15 cellular contexts compared by ENCODE assay signal in the genomic region with DNA sequence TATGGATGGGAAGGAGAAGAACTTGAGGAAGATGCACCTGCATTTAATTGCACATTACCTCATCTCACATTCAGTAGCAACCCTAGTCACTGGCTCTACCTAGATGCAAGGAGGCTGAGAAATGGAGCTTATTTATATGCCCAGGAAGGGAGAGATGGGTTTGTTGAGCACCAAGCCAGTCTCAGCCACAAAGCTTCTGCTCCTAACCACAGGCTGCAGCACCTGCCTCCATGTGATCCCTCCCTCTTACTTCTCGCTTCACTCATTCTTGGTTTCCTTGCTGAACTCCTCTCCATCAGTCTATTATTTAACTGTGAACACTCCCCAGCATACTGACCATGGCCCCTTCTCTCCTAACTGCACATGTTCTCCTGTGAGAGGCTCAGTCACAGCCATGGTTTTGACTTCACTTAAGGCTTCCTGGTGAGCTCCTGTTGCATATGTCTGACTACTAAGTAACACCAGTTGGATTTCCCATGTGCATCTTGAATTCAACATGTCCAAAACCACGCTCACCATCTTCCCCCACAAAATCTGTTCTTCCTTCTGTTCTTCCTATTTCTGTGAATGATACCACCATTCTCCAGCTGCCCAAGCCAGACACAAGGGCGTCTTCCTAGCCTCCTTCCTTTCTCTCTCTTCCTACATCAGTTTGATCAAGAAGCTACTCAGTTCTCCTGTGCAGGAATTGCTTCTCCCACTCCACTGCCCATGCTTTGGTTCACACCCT.
DNase-seq lines count a peak whose midpoint lies in the region; ATAC-seq lines count a peak whose summit lies in the region.
"Had no signal": no experiment of that assay in that cellular context is flagged by ENCODE, and none has a peak within 500 bp of the region (broad histone marks: within the 10 kb centered on the region; RNA-seq: fewer than 3 reads in every experiment).

No MANE protein-coding gene starts in this region.

- POLR2A ChIA-PET in naive thymus-derived CD8-positive, alpha-beta T cell (lab: Charles Lee), result interaction anchor here (0.6 to 2.9 kb wide), 12 partner anchors 9 to 1348 kb away, joined by 3 to 17 read pairs (median 3); a partner anchor contains a TSS

- peaks cover 22% of the 10 kb centered on the region for H3K9me3 Mint-ChIP-seq in activated T-cell treated with anti-CD3 and anti-CD28 coated beads, Interleukin-2, amount 50 U/mL, for 4 hours
- H3K9me3 Mint-ChIP-seq in naive thymus-derived CD8-positive, alpha-beta T cell, result peaks cover 7 to 42% (median 21%) of the 10 kb centered on the region in 9 donors

- H3K27ac Mint-ChIP-seq in naive thymus-derived CD8-positive, alpha-beta T cell, result peak overlapping the region; percentile 44 to 85 (median 77)
- H3K27ac Mint-ChIP-seq: memory B cell had no signal

- H3K4me3 Mint-ChIP-seq in activated T-cell treated with anti-CD3 and anti-CD28 coated beads, Interleukin-2, amount 50 U/mL, for 4 hours, result peak overlapping the region; percentile 16
- H3K4me3 Mint-ChIP-seq in naive thymus-derived CD8-positive, alpha-beta T cell, result peak overlapping the region in 9 of 10 donors; percentile 36 to 73 (median 55)
- H3K4me3 Mint-ChIP-seq: memory B cell had no signal

- no peak for DNase-seq in activated T-cell treated with anti-CD3 and anti-CD28 coated beads, Interleukin-2, amount 50 U/mL, for 4 hours
- no peak for DNase-seq in activated T-cell treated with anti-CD3 and anti-CD28 coated beads, Interleukin-2, amount 50 U/mL, for 48 hours
- DNase-seq in naive thymus-derived CD8-positive, alpha-beta T cell, result peak in 6 of 10 donors; percentile 21 to 64 (median 44)
- DNase-seq in NCI-H2081 (lab: John Stamatoyannopoulos, UW), result no peak
- no peak for DNase-seq in NCI-H1930 (lab: John Stamatoyannopoulos, UW)
- DNase-seq: ACHN; NCI-H1105; NCI-H69; SHP77; stimulated activated CD4-positive, alpha-beta T cell treated with anti-CD3 and anti-CD28 coated beads, Interleukin-15, amount 100 ng/mL, for 24 hours; stimulated activated CD8-positive, alpha-beta memory T cell treated with anti-CD3 and anti-CD28 coated beads, Interleukin-4, amount 100 ng/mL, for 48 hours had no signal

- H3K4me1 Mint-ChIP-seq in activated T-cell treated with anti-CD3 and anti-CD28 coated beads, Interleukin-2, amount 50 U/mL, for 4 hours (ENCODE audit: low read depth), result peaks cover 52% of the 10 kb centered on the region
- peaks cover 26 to 59% (median 45%) of the 10 kb centered on the region in 4 donors for H3K4me1 Mint-ChIP-seq in naive thymus-derived CD8-positive, alpha-beta T cell

- H3K36me3 Mint-ChIP-seq in activated T-cell treated with anti-CD3 and anti-CD28 coated beads, Interleukin-2, amount 50 U/mL, for 4 hours (ENCODE audit: insufficient read depth), result peaks cover 36% of the 10 kb centered on the region
- peaks cover 31 to 67% (median 48%) of the 10 kb centered on the region in 3 donors for H3K36me3 Mint-ChIP-seq in naive thymus-derived CD8-positive, alpha-beta T cell

- ATAC-seq in activated T-cell treated with anti-CD3 and anti-CD28 coated beads, Interleukin-2, amount 50 U/mL, for 4 hours, result peak in 1 of 2 donors; percentile 35
- ATAC-seq in GM21529 (IDR thresholded peaks at IDR 0.05; ENCODE audit: unreplicated experiment) (peak; percentile 84), HG03175 (IDR thresholded peaks at IDR 0.05; ENCODE audit: unreplicated experiment) (peak; percentile 81), GM18517 (IDR thresholded peaks at IDR 0.05; ENCODE audit: unreplicated experiment) (no peak)
- peak; percentile 88 to 93 for ATAC-seq in naive thymus-derived CD8-positive, alpha-beta T cell

- peaks cover 3% of the 10 kb centered on the region for H3K27me3 Mint-ChIP-seq in activated T-cell treated with anti-CD3 and anti-CD28 coated beads, Interleukin-2, amount 50 U/mL, for 4 hours (ENCODE audit: low read depth)
- H3K27me3 Mint-ChIP-seq in naive thymus-derived CD8-positive, alpha-beta T cell, result no peaks in the 10 kb centered on the region

Comparison
In these comparisons a context has a peak if more than half of its experiments do, and no peak if none do; other contexts are left out.
1. DNase-seq: peak in naive thymus-derived CD8-positive, alpha-beta T cell (6 of 10); none in activated T-cell treated with anti-CD3 and anti-CD28 coated beads, Interleukin-2, amount 50 U/mL, for 4 hours (single experiment), activated T-cell treated with anti-CD3 and anti-CD28 coated beads, Interleukin-2, amount 50 U/mL, for 48 hours (0 of 2), NCI-H2081 (0 of 2) and NCI-H1930 (0 of 2).